ENCODE assay signal across 8 cellular contexts in genomic region chr17:59372138-59372751, GRCh38. TPM values are rescaled to one million over a fixed set of nuclear protein-coding genes. Genes with fewer than 3 reads are reported as not detected.
A peak's percentile ranks its signal among the peaks of the same experiment; 100 is the strongest.
DNase-seq lines count a peak whose midpoint lies in the region; ATAC-seq and TF ChIP-seq lines count a peak whose summit lies in the region.

No MANE protein-coding gene starts in this region.

- H3K4me1 ChIP-seq in HCT116 (ENCODE audit: control insufficient read depth in 1 of 2, insufficient read depth in 2 of 2, low read length in 2 of 2) (peaks cover 19 to 25% of the 10 kb centered on the region in 2 experiments), neuronal stem cell (ENCODE audit: control insufficient read depth in 2 of 2, insufficient read depth in 1 of 2, low read depth in 1 of 2, low read length in 2 of 2) (peaks cover 35 to 53% of the 10 kb centered on the region in 2 donors)

- H3K36me3 ChIP-seq in HCT116 (ENCODE audit: control insufficient read depth in 1 of 2, insufficient read depth in 2 of 2, low read length in 2 of 2): no peaks in the 10 kb centered on the region
- H3K36me3 ChIP-seq in neuronal stem cell (replicated peaks in 1 of 2; ENCODE audit: control insufficient read depth in 2 of 2, insufficient read depth in 2 of 2, low read length in 2 of 2): peaks cover 0 to under 1% of the 10 kb centered on the region in 2 donors

- in situ Hi-C loops in SK-MEL-5 (cut with HindIII; ENCODE audit: low pct_unique_long_range_greater_than_20kb, low sequenced_read_pairs): no loop called here

- H2BK120ac ChIP-seq in neuronal stem cell (ENCODE audit: low read depth, low read length): no peak overlapping the region

- no peak overlapping the region for H3K4ac ChIP-seq in neuronal stem cell (ENCODE audit: low read length)

- no peak overlapping the region for H2AK5ac ChIP-seq in neuronal stem cell (ENCODE audit: low read depth, low read length)

- POLR2A ChIA-PET in HCT116 (lab: Charles Lee) (no interaction called here), HEK293T (lab: Yijun Ruan, JAX) (no interaction called here)

- H3K9me3 ChIP-seq in HCT116 (ENCODE audit: control insufficient read depth in 1 of 2, insufficient read depth in 1 of 2, low read depth in 1 of 2, low read length in 2 of 2): no peaks in the 10 kb centered on the region
- H3K9me3 ChIP-seq in neuronal stem cell (replicated peaks in 1 of 2; ENCODE audit: control insufficient read depth in 2 of 2, insufficient read depth in 1 of 2, low read depth in 1 of 2, low read length in 2 of 2): peaks cover 0 to 4% of the 10 kb centered on the region in 2 donors

- CTCF ChIA-PET in HCT116 (lab: Charles Lee) (no interaction called here), HEK293T (lab: Yijun Ruan, JAX) (no interaction called here)

- no peaks in the 10 kb centered on the region for H4K20me1 ChIP-seq in HCT116 (ENCODE audit: insufficient read depth)

- no peak overlapping the region for H2BK12ac ChIP-seq in neuronal stem cell (ENCODE audit: low read length)

- no CpG with 5 or more reads among the region's 2 CpGs for WGBS in neuronal stem cell (ENCODE audit: extremely low coverage in 2 of 2, insufficient read length in 2 of 2, insufficient replicate concordance in 1 of 2), 2 donors

- H4K8ac ChIP-seq in neuronal stem cell (ENCODE audit: low read depth, low read length): no peak overlapping the region

- no peaks in the 10 kb centered on the region for H3K9me2 ChIP-seq in HCT116 (ENCODE audit: insufficient read depth)

- H3K9ac ChIP-seq in HCT116 (ENCODE audit: low read length) (no peak overlapping the region), neuronal stem cell (ENCODE audit: low read depth, low read length, poor library complexity) (no peak overlapping the region)

- RAD21 ChIA-PET in HCT116 (lab: Charles Lee; ENCODE audit: low non-redundant PET in 1 of 2, low total read pairs in 2 of 2, uncharacterized antibody in 2 of 2, unreplicated experiment in 2 of 2): no interaction called here

- H2BK15ac ChIP-seq in neuronal stem cell (ENCODE audit: low read length): no peak overlapping the region

- H3K4me2 ChIP-seq in HCT116 (ENCODE audit: low read length): peak overlapping the region; percentile 18
- H3K4me2 ChIP-seq in neuronal stem cell (ENCODE audit: insufficient read depth, low read length, poor library complexity, severe bottlenecking): no peak overlapping the region

- H3K23ac ChIP-seq in neuronal stem cell (ENCODE audit: low read depth, low read length, poor library complexity): no peak overlapping the region

- TF ChIP-seq POLR2A in HCT116 (IDR thresholded peaks at IDR 0.05; ENCODE audit: borderline replicate concordance, extremely low read depth, insufficient read depth, insufficient read length): no peak

- no peaks in the 10 kb centered on the region for H3K79me2 ChIP-seq in HCT116 (ENCODE audit: insufficient read depth, low read length)

- no peak overlapping the region for H2BK5ac ChIP-seq in neuronal stem cell (ENCODE audit: low read length)

- intact Hi-C loops in HCT116 (cut with micrococcal nuclease): no loop called here

- H3K27me3 ChIP-seq in HCT116 (ENCODE audit: insufficient read depth, low read length): no peaks in the 10 kb centered on the region
- no peaks in the 10 kb centered on the region for H3K27me3 ChIP-seq in neuronal stem cell (ENCODE audit: control insufficient read depth in 3 of 3, insufficient read depth in 3 of 3, low read depth in 1 of 3, low read length in 3 of 3)

- H3K79me1 ChIP-seq in neuronal stem cell (ENCODE audit: low read depth, low read length): no peaks in the 10 kb centered on the region

- no peak for TF ChIP-seq CTCF in HCT116 (IDR thresholded peaks at IDR 0.05 in 2 of 3, conservative IDR thresholded peaks at IDR 0.05 in 1 of 3; ENCODE audit: borderline replicate concordance in 1 of 3, insufficient read depth in 1 of 3, low read depth in 2 of 3, low read length in 2 of 3)

- DNase-seq in ELR (ENCODE audit: low read depth) (peak; percentile 29), HCT116 (ENCODE audit: low read depth, low spot score) (no peak), SK-MEL-5 (ENCODE audit: low read depth, low spot score) (peak; percentile 96), neuronal stem cell (ENCODE audit: low spot score) (no peak), D341Med (ENCODE audit: low spot score) (no peak), iPS-NIHi11 (ENCODE audit: low spot score) (no peak), HEK293T (ENCODE audit: extremely low spot score) (no peak)

- no peak overlapping the region for H4K91ac ChIP-seq in neuronal stem cell (ENCODE audit: low read depth, low read length, poor library complexity)

- H2AFZ ChIP-seq in HCT116 (ENCODE audit: low read depth, low read length, poor library complexity, severe bottlenecking): no peak overlapping the region
- H2AFZ ChIP-seq in neuronal stem cell (ENCODE audit: low read length): peak overlapping the region; percentile 11

- no peak for TF ChIP-seq RAD21 in HCT116 (IDR thresholded peaks at IDR 0.05; ENCODE audit: low read depth)

- H3K27ac ChIP-seq in HCT116 (ENCODE audit: low read depth, low read length) (no peak overlapping the region), neuronal stem cell (replicated peaks; ENCODE audit: low read length) (no peak overlapping the region)

- H3K14ac ChIP-seq in neuronal stem cell (ENCODE audit: low read length): no peak overlapping the region

- H3K4me3 ChIP-seq in HCT116 (replicated peaks in 1 of 2; ENCODE audit: low read depth in 1 of 2, low read length in 2 of 2) (no peak overlapping the region), neuronal stem cell (ENCODE audit: low read length in 2 of 2) (no peak overlapping the region)

- H3K18ac ChIP-seq in neuronal stem cell (ENCODE audit: low read length): no peak overlapping the region

- BruUV-seq in HCT116 (replicated peaks; lab: Mats Ljungman, UMichigan): no TSS peak

- ATAC-seq in HCT116: no peak
- peak; percentile 51 for ATAC-seq in esophagus mucosa

TF ChIP-seq in HCT116, 20 proteins besides CTCF, POLR2A, EP300 and RAD21 (continues in another document):
- TF ChIP-seq CEBPB (IDR thresholded peaks at IDR 0.05; ENCODE audit: low read depth) (no peak), MAX (IDR thresholded peaks at IDR 0.05) (no peak), POLR2AphosphoS5 (IDR thresholded peaks at IDR 0.05; ENCODE audit: low read depth, low read length) (no peak), SIN3A (IDR thresholded peaks at IDR 0.05; ENCODE audit: low read depth) (no peak)
- TF ChIP-seq, protein P1, sequence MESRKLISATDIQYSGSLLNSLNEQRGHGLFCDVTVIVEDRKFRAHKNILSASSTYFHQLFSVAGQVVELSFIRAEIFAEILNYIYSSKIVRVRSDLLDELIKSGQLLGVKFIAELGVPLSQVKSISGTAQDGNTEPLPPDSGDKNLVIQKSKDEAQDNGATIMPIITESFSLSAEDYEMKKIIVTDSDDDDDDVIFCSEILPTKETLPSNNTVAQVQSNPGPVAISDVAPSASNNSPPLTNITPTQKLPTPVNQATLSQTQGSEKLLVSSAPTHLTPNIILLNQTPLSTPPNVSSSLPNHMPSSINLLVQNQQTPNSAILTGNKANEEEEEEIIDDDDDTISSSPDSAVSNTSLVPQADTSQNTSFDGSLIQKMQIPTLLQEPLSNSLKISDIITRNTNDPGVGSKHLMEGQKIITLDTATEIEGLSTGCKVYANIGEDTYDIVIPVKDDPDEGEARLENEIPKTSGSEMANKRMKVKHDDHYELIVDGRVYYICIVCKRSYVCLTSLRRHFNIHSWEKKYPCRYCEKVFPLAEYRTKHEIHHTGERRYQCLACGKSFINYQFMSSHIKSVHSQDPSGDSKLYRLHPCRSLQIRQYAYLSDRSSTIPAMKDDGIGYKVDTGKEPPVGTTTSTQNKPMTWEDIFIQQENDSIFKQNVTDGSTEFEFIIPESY (IDR thresholded peaks at IDR 0.05; ENCODE audit: extremely low read depth, insufficient replicate concordance, low read length): no peak

TF ChIP-seq in HEK293T, 16 proteins besides CTCF, POLR2A, EP300 and RAD21:
- no peak for TF ChIP-seq ZNF384 (IDR thresholded peaks at IDR 0.05)
- no peak for TF ChIP-seq NFRKB (IDR thresholded peaks at IDR 0.05)
- TF ChIP-seq LEF1 (IDR thresholded peaks at IDR 0.05; ENCODE audit: borderline replicate concordance): no peak
- TF ChIP-seq L3MBTL2 (conservative IDR thresholded peaks at IDR 0.05): no peak
- no peak for TF ChIP-seq SUZ12 (IDR thresholded peaks at IDR 0.05)
- TF ChIP-seq, protein P2, sequence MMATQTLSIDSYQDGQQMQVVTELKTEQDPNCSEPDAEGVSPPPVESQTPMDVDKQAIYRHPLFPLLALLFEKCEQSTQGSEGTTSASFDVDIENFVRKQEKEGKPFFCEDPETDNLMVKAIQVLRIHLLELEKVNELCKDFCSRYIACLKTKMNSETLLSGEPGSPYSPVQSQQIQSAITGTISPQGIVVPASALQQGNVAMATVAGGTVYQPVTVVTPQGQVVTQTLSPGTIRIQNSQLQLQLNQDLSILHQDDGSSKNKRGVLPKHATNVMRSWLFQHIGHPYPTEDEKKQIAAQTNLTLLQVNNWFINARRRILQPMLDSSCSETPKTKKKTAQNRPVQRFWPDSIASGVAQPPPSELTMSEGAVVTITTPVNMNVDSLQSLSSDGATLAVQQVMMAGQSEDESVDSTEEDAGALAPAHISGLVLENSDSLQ (IDR thresholded peaks at IDR 0.05): no peak
- no peak for TF ChIP-seq CTBP1 (IDR thresholded peaks at IDR 0.05; ENCODE audit: borderline replicate concordance)
- TF ChIP-seq FOXM1 (IDR thresholded peaks at IDR 0.05; ENCODE audit: borderline replicate concordance): no peak
- TF ChIP-seq ARNT (IDR thresholded peaks at IDR 0.05): no peak
- no peak for TF ChIP-seq BHLHE40 (IDR thresholded peaks at IDR 0.05; ENCODE audit: borderline replicate concordance)

RNA-seq across cellular contexts. Expression of gene YPEL2, which starts 40.8 kb away (rescaled TPM):
- total RNA-seq in HCT116 (2021; ENCODE audit: unreplicated experiment) (4.7 TPM), esophagus mucosa (5.7 TPM)
- 2.7 and 4.1 TPM in 2 replicates for polyA plus RNA-seq in HCT116 (2012)
- total RNA-seq in SK-MEL-5 (2014; rRNA removed; shearing (Covaris generic)): 16.1 and 17.5 TPM in 2 replicates
- polyA plus RNA-seq in SK-MEL-5 (2015; cell fraction: cytosol; rRNA removed): 9.5 and 14.6 TPM in 2 replicates
- 16.7 and 22.1 TPM in 2 replicates for polyA plus RNA-seq in SK-MEL-5 (2015; cell fraction: nucleus; rRNA removed)
- 9.8 TPM for polyA plus RNA-seq in neuronal stem cell (2013, experiment 1 of 2)
- polyA plus RNA-seq in neuronal stem cell (2013, experiment 2 of 2): 9.6 TPM

Comparison
In these comparisons a context has a peak if more than half of its experiments do, and no peak if none do; other contexts are left out.
1. DNase-seq: peak in ELR (single experiment) and SK-MEL-5 (single experiment); none in HCT116 (single experiment), neuronal stem cell (single experiment), D341Med (single experiment), iPS-NIHi11 (single experiment) and HEK293T (single experiment).